Comparison of ENCODE assay signal across 11 cellular contexts in the genomic region with DNA sequence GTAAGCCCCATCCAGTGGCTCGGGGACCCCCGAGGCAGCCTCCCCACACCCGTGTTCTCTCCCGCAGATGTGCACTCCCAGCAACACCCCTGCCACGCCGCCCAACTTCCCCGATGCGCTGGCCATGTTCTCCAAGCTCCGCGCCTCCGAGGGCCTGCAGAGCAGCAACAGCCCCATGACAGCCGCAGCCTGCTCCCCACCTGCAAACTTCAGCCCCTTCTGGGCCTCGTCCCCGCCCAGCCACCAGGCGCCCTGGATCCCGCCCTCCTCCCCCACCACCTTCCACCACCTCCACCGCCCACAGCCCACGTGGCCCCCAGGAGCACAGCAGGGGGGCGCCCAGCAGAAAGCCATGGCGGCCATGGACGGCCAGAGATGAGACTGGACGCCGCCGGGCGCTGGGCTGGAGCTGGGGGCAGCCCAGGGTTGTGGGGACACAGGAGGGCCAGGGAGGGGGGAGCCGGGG. TPM values are rescaled to one million over a fixed set of nuclear protein-coding genes. Genes with fewer than 3 reads are reported as not detected.
DNase-seq lines count a peak whose midpoint lies in the region; ATAC-seq and TF ChIP-seq lines count a peak whose summit lies in the region.
"Had no signal": no experiment of that assay in that cellular context is flagged by ENCODE, and none has a peak within 500 bp of the region (broad histone marks: within the 10 kb centered on the region; RNA-seq: fewer than 3 reads in every experiment).

No MANE protein-coding gene starts in this region.

- CTCF ChIA-PET in activated CD4-positive, alpha-beta memory T cell treated with anti-CD3 and anti-CD28 coated beads for 36 hours (lab: Charles Lee) = interaction anchor here (1.0 to 4.2 kb wide), 6 partner anchors 9 to 198 kb away, joined by 3 to 31 read pairs (median 8); no protein-coding TSS in a partner anchor

- H3K27me3 ChIP-seq in GM06990 (replicated peaks; ENCODE audit: control insufficient read depth, insufficient read depth, low read length) = no peaks in the 10 kb centered on the region

- no peaks in the 10 kb centered on the region for H3K27me3 Mint-ChIP-seq in activated CD4-positive, alpha-beta memory T cell treated with anti-CD3 and anti-CD28 coated beads for 36 hours
- H3K27me3 Mint-ChIP-seq in memory B cell = no peaks in the 10 kb centered on the region

- H3K36me3 Mint-ChIP-seq in activated CD4-positive, alpha-beta memory T cell treated with anti-CD3 and anti-CD28 coated beads for 36 hours = peaks cover 57% of the 10 kb centered on the region
- H3K36me3 Mint-ChIP-seq in memory B cell = peaks cover 6% of the 10 kb centered on the region

- peak overlapping the region; percentile 56 for H3K4me3 ChIP-seq in GM06990 (replicated peaks; ENCODE audit: low read depth, low read length)

- intact Hi-C loops in activated CD4-positive, alpha-beta memory T cell treated with anti-CD3 and anti-CD28 coated beads for 36 hours (cut with micrococcal nuclease) = loop anchor here (5.0 to 10.0 kb wide), 2 partner anchors 198 to 365 kb away; a partner anchor contains a TSS

- H3K36me3 ChIP-seq in GM06990 (ENCODE audit: control insufficient read depth, insufficient read depth, low read length) = peaks cover 7% of the 10 kb centered on the region

- peak overlapping the region; percentile 98 for H3K27ac Mint-ChIP-seq in activated CD4-positive, alpha-beta memory T cell treated with anti-CD3 and anti-CD28 coated beads for 36 hours
- H3K27ac Mint-ChIP-seq in memory B cell = peak overlapping the region; percentile 90

- TF ChIP-seq CTCF in 22Rv1 (IDR thresholded peaks at IDR 0.05) (no peak), GM06990 (IDR thresholded peaks at IDR 0.05; ENCODE audit: insufficient read depth, low read length, poor library complexity, severe bottlenecking) (no peak)

- peaks cover 44% of the 10 kb centered on the region for H3K4me1 Mint-ChIP-seq in activated CD4-positive, alpha-beta memory T cell treated with anti-CD3 and anti-CD28 coated beads for 36 hours (ENCODE audit: low read depth)
- peaks cover 44% of the 10 kb centered on the region for H3K4me1 Mint-ChIP-seq in memory B cell

- ATAC-seq in memory B cell (ENCODE audit: low read depth) (no peak), HG02870 (IDR thresholded peaks at IDR 0.05; ENCODE audit: unreplicated experiment) (no peak), HG02623 (IDR thresholded peaks at IDR 0.05; ENCODE audit: unreplicated experiment) (no peak), GM19397 (IDR thresholded peaks at IDR 0.05; ENCODE audit: unreplicated experiment) (no peak)

- H3K9me3 Mint-ChIP-seq in activated CD4-positive, alpha-beta memory T cell treated with anti-CD3 and anti-CD28 coated beads for 36 hours = no peaks in the 10 kb centered on the region
- no peaks in the 10 kb centered on the region for H3K9me3 Mint-ChIP-seq in memory B cell

- H3K27ac ChIP-seq in 22Rv1 = 0 out of 2 replicates have a peak overlapping the region, but pooled peaks have one; percentile 5

- POLR2A ChIA-PET in activated CD4-positive, alpha-beta memory T cell treated with anti-CD3 and anti-CD28 coated beads for 36 hours (lab: Charles Lee) = interaction anchor here (0.6 to 12.3 kb wide), 11 partner anchors 9 to 259 kb away, joined by 3 to 298 read pairs (median 10); a partner anchor contains a TSS

- peak overlapping the region; percentile 92 for H3K4me3 Mint-ChIP-seq in activated CD4-positive, alpha-beta memory T cell treated with anti-CD3 and anti-CD28 coated beads for 36 hours
- peak overlapping the region; percentile 27 for H3K4me3 Mint-ChIP-seq in memory B cell

- peak; percentile 77 for DNase-seq in GM06990 (ENCODE audit: extremely low read depth, insufficient read length)
- peak; percentile 40 for DNase-seq in activated CD4-positive, alpha-beta memory T cell treated with anti-CD3 and anti-CD28 coated beads for 36 hours
- peak; percentile 49 to 57 for DNase-seq in memory B cell (ENCODE audit: low spot score in 2 of 2)
- DNase-seq in AG08396 (ENCODE audit: low spot score) = no peak
- DNase-seq: NCI-H1105, NCI-H524 treated with DMSO at 0.1 percent for 48 hours, substantia nigra had no signal

RNA-seq across cellular contexts. Expression of a gene that starts 5.0 kb away (rescaled TPM):
- total RNA-seq in activated CD4-positive, alpha-beta memory T cell treated with anti-CD3 and anti-CD28 coated beads for 36 hours = 100 to 1,000 TPM; 317 TPM

RNA-seq across cellular contexts. Expression of a gene that starts 29.9 kb away (rescaled TPM):
- total RNA-seq in activated CD4-positive, alpha-beta memory T cell treated with anti-CD3 and anti-CD28 coated beads for 36 hours = 10 to 100 TPM; 25.4 to 28.0 TPM

RNA-seq across cellular contexts. Expression of a gene that starts 37.9 kb away (rescaled TPM):
- total RNA-seq in activated CD4-positive, alpha-beta memory T cell treated with anti-CD3 and anti-CD28 coated beads for 36 hours = 1 to 10 TPM; 1.0 to 1.1 TPM
